11 cellular contexts compared by ENCODE assay signal in the genomic region with DNA sequence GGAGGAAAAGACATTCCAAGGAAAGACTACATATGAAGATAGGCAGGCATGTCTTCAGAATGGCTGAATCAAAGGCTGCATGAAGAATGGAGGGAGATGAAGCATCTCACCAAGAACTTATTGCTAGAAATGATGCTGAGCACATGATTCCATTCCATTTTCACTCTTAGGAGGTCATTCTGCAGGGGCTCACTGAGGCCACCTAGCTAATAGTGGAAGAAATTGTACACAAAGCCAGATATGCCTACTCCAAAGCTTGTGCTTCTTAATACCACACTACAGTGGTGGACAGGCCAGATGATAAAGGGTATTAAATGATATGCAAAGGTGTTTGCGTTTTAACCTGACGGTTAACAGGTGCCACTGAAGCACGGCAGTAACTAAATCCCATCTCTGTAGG. TPM values are rescaled to one million over a fixed set of nuclear protein-coding genes. Genes with fewer than 3 reads are reported as not detected.
DNase-seq lines count a peak whose midpoint lies in the region; ATAC-seq, FAIRE-seq and TF ChIP-seq lines count a peak whose summit lies in the region.
"Had no signal": no experiment of that assay in that cellular context is flagged by ENCODE, and none has a peak within 500 bp of the region (broad histone marks: within the 10 kb centered on the region; RNA-seq: fewer than 3 reads in every experiment).

No MANE protein-coding gene starts in this region.

- POLR2A ChIA-PET in IMR-90 (lab: Charles Lee; ENCODE audit: unreplicated experiment) (interaction anchor here (0.6 kb wide), 1 partner anchor 9 kb away, joined by 4 read pairs; no protein-coding TSS in a partner anchor), GM12878 (lab: Charles Lee) (no interaction called here)

- TF ChIP-seq CTCF in IMR-90 (conservative IDR thresholded peaks at IDR 0.05; ENCODE audit: low read depth, low read length) (0 out of 2 replicates have a peak, but pooled peaks have one; percentile 26), GM12878 (IDR thresholded peaks at IDR 0.05 in 2 of 3, conservative IDR thresholded peaks at IDR 0.05 in 1 of 3; ENCODE audit: control insufficient read depth in 2 of 3, extremely low read depth in 1 of 3, insufficient read depth in 1 of 3, low read depth in 3 of 3, low read length in 3 of 3) (peak; percentile 37 to 47 (median 40); a peak in 4 of 6 replicates), colonic mucosa (IDR thresholded peaks at IDR 0.05) (no peak), coronary artery (IDR thresholded peaks at IDR 0.05) (no peak)

- intact Hi-C loops in IMR-90 (cut with micrococcal nuclease), result no loop called here
- intact Hi-C loops in GM12878 (cut with micrococcal nuclease; ENCODE audit: unreplicated experiment), result no loop called here
- intact Hi-C loops in colonic mucosa (cut with DNase I), result no loop called here

- H2BK15ac ChIP-seq in IMR-90 (ENCODE audit: low read depth, low read length), result no peak overlapping the region

- H3K36me3 ChIP-seq in IMR-90 (ENCODE audit: control insufficient read depth, insufficient read depth, low read length) (peaks cover 27% of the 10 kb centered on the region), GM12878 (ENCODE audit: control insufficient read depth in 2 of 2, insufficient read depth in 2 of 2, low read length in 1 of 2) (peaks cover 3 to 22% of the 10 kb centered on the region in 2 experiments), colonic mucosa (no peaks in the 10 kb centered on the region)

- no peak overlapping the region for H4K5ac ChIP-seq in IMR-90 (ENCODE audit: low read depth, low read length)

- TF ChIP-seq EP300 in GM12878 (IDR thresholded peaks at IDR 0.05; ENCODE audit: borderline replicate concordance in 1 of 2, control insufficient read depth in 1 of 2, low read depth in 2 of 2, low read length in 2 of 2), result no peak

- no peak overlapping the region for H3K4ac ChIP-seq in IMR-90 (ENCODE audit: low read depth, low read length)

- in situ Hi-C loops in IMR-90 (cut with MboI; ENCODE audit: low sequenced_read_pairs) (no loop called here), GM12878 (cut with MboI) (no loop called here)

- H3K14ac ChIP-seq in IMR-90 (replicated peaks; ENCODE audit: low read depth, low read length), result no peak overlapping the region

- dilution Hi-C loops in IMR-90 (cut with HindIII; ENCODE audit: low sequenced_read_pairs, unreplicated experiment), result no loop called here

- no peaks in the 10 kb centered on the region for H4K20me1 ChIP-seq in IMR-90 (ENCODE audit: insufficient read depth, low read length)
- H4K20me1 ChIP-seq in GM12878 (ENCODE audit: control insufficient read depth, insufficient read depth), result no peaks in the 10 kb centered on the region

- H3K79me1 ChIP-seq in IMR-90 (ENCODE audit: low read depth in 1 of 2, low read length in 2 of 2), result peaks cover 2 to 4% of the 10 kb centered on the region in 2 experiments; a peak in 2 of 4 replicates

- no peak overlapping the region for H2BK5ac ChIP-seq in IMR-90 (ENCODE audit: low read depth, low read length, poor library complexity, severe bottlenecking)

- H4K91ac ChIP-seq in IMR-90 (ENCODE audit: insufficient read depth, low read depth, low read length), result no peak overlapping the region

- H3K27me3 ChIP-seq in IMR-90 (ENCODE audit: control insufficient read depth, insufficient read depth, low read length), result no peaks in the 10 kb centered on the region
- no peaks in the 10 kb centered on the region for H3K27me3 ChIP-seq in GM12878 (replicated peaks in 1 of 2; ENCODE audit: control insufficient read depth in 2 of 2, insufficient read depth in 2 of 2, low read length in 1 of 2)
- H3K27me3 ChIP-seq in colonic mucosa, result no peaks in the 10 kb centered on the region

- H3K27ac ChIP-seq in IMR-90 (ENCODE audit: insufficient read depth, low read length) (no peak overlapping the region), GM12878 (ENCODE audit: control insufficient read depth, insufficient read depth) (no peak overlapping the region), colonic mucosa (no peak overlapping the region), coronary artery (no peak overlapping the region)

- H3K4me3 ChIP-seq in IMR-90 (ENCODE audit: insufficient read depth, low read depth, low read length) (no peak overlapping the region), GM12878 (no peak overlapping the region), colonic mucosa (no peak overlapping the region), coronary artery (no peak overlapping the region)

- no peak overlapping the region for H3K18ac ChIP-seq in IMR-90 (ENCODE audit: low read depth, low read length)

- SMC1A ChIA-PET in GM12878 (lab: Charles Lee; ENCODE audit: uncharacterized antibody, unreplicated experiment), result interaction anchor here (1.2 to 1.4 kb wide), 2 partner anchors 11 to 206 kb away, joined by 3 to 4 read pairs; no protein-coding TSS in a partner anchor

- H3K9me3 ChIP-seq in IMR-90 (ENCODE audit: control insufficient read depth, insufficient read depth, low read length) (no peaks in the 10 kb centered on the region), GM12878 (replicated peaks; ENCODE audit: control insufficient read depth, insufficient read depth, low read length) (no peaks in the 10 kb centered on the region), colonic mucosa (no peaks in the 10 kb centered on the region)

- BruUV-seq in IMR-90 (replicated peaks; lab: Mats Ljungman, UMichigan), result no TSS peak
- no TSS peak for BruUV-seq in GM12878 (replicated peaks; lab: Mats Ljungman, UMichigan)

- no peak overlapping the region for H2AK9ac ChIP-seq in IMR-90 (replicated peaks; ENCODE audit: low read depth, low read length, poor library complexity)

- CTCF ChIA-PET in IMR-90 (lab: Yijun Ruan, JAX), result interaction anchor here (0.5 to 2.2 kb wide), 8 partner anchors 9 to 262 kb away, joined by 3 to 8 read pairs (median 5); a partner anchor contains a TSS
- CTCF ChIA-PET in GM12878 (lab: Yijun Ruan, JAX), result interaction anchor here (0.6 to 5.8 kb wide), 14 partner anchors 9 to 208 kb away, joined by 3 to 43 read pairs (median 4); a partner anchor contains a TSS

- H3K56ac ChIP-seq in IMR-90 (ENCODE audit: extremely low read depth, insufficient read depth, low read length), result no peak overlapping the region

- peaks cover 8% of the 10 kb centered on the region; the same call in 1 of the 2 replicates for H3K9me1 ChIP-seq in IMR-90 (ENCODE audit: insufficient read depth, low read length)

- peak; percentile 32 for DNase-seq in EH (ENCODE audit: low read depth)
- DNase-seq in IMR-90, result no peak
- DNase-seq in GM12878 (ENCODE audit: low read depth, low spot score), result no peak
- no peak for DNase-seq in left lobe of liver (ENCODE audit: low spot score)
- DNase-seq in colonic mucosa, result no peak
- DNase-seq in RPMI8226, result no peak
- DNase-seq in iPS-NIHi7 (ENCODE audit: extremely low spot score), result no peak
- DNase-seq in coronary artery (ENCODE audit: low spot score), result no peak
- DNase-seq: NCI-H1105 treated with DMSO at 0.1 percent for 48 hours had no signal

- TF ChIP-seq RAD21 in IMR-90 (IDR thresholded peaks at IDR 0.05; ENCODE audit: low read length) (0 out of 2 replicates have a peak, but pooled peaks have one; percentile 2), GM12878 (IDR thresholded peaks at IDR 0.05; ENCODE audit: insufficient read depth, low read depth, low read length) (no peak)

- no peak overlapping the region for H3K23ac ChIP-seq in IMR-90 (ENCODE audit: low read depth, low read length)

- no peak overlapping the region for H2BK120ac ChIP-seq in IMR-90 (ENCODE audit: low read depth, low read length)

- H2BK20ac ChIP-seq in IMR-90 (ENCODE audit: low read depth, low read length), result no peak overlapping the region

- no peak for FAIRE-seq in GM12878 (lab: Jason Lieb, UNC)

- no peak overlapping the region for H4K8ac ChIP-seq in IMR-90 (ENCODE audit: low read depth in 2 of 2, low read length in 2 of 2)

- H2AFZ ChIP-seq in IMR-90 (replicated peaks; ENCODE audit: low read length, poor library complexity) (no peak overlapping the region), GM12878 (ENCODE audit: control insufficient read depth, low read depth, low read length) (no peak overlapping the region)

- ATAC-seq in IMR-90 (ENCODE audit: low read depth) (peak; percentile 70), GM12878 (peak; percentile 47; the same call in 1 of the 3 replicates), left lobe of liver (peak; percentile 34)

- no peak overlapping the region for H3K4me2 ChIP-seq in IMR-90 (ENCODE audit: low read depth, low read length)
- no peak overlapping the region for H3K4me2 ChIP-seq in GM12878 (ENCODE audit: control insufficient read depth, insufficient read depth)

- WGBS in IMR-90 (ENCODE audit: extremely low coverage in 2 of 2, insufficient read length in 1 of 2), 2 experiments, result no CpG with 5 or more reads among the region's 3 CpGs
- 100% methylated on average over 3 of the region's 3 CpGs for WGBS in GM12878 (ENCODE audit: insufficient coverage, insufficient replicate concordance, low lambda C conversion rate, missing lambda C conversion rate)

- TF ChIP-seq POLR2A in IMR-90 (IDR thresholded peaks at IDR 0.05; ENCODE audit: low read depth, low read length) (no peak), GM12878 (IDR thresholded peaks at IDR 0.05; ENCODE audit: low read depth, low read length) (no peak)

- no peak overlapping the region for H3K9ac ChIP-seq in IMR-90 (ENCODE audit: low read depth, low read length)
- no peak overlapping the region for H3K9ac ChIP-seq in GM12878 (ENCODE audit: control insufficient read depth, insufficient read depth, low read length)
- no peak overlapping the region for H3K9ac ChIP-seq in colonic mucosa (ENCODE audit: low read depth in 2 of 2, low read length in 2 of 2)

- H3K79me2 ChIP-seq in GM12878 (ENCODE audit: control insufficient read depth, insufficient read depth, low read length), result no peaks in the 10 kb centered on the region

- no peak overlapping the region for H2AK5ac ChIP-seq in IMR-90 (ENCODE audit: low read depth, low read length)

- H3K4me1 ChIP-seq in IMR-90 (ENCODE audit: control insufficient read depth, insufficient read depth, low read length), result no peaks in the 10 kb centered on the region
- H3K4me1 ChIP-seq in GM12878 (ENCODE audit: control insufficient read depth, insufficient read depth, low read length), result no peaks in the 10 kb centered on the region
- H3K4me1 ChIP-seq in colonic mucosa, result no peaks in the 10 kb centered on the region

- RAD21 ChIA-PET in GM12878 (lab: Charles Lee; ENCODE audit: unreplicated experiment), result interaction anchor here (1.1 kb wide), 1 partner anchor 46 kb away, joined by 3 read pairs; no protein-coding TSS in a partner anchor

RNA-seq across cellular contexts. Expression of a gene that starts 14.7 kb away (rescaled TPM):
- 45.2 and 80.8 TPM in 2 replicates for total RNA-seq in IMR-90 (2012; rRNA removed)
- 98.1 and 103 TPM in 2 replicates for polyA plus RNA-seq in IMR-90 (2012; rRNA removed)
- 54.5 and 98.8 TPM in 2 replicates for polyA plus RNA-seq in IMR-90 (2012; cell fraction: cytosol; rRNA removed)
- 11.0 and 36.0 TPM in 2 replicates for polyA plus RNA-seq in IMR-90 (2012; cell fraction: nucleus; rRNA removed; ENCODE audit: low replicate concordance)
- total RNA-seq in GM12878 (2013; cell fraction: nucleolus; rRNA removed), result 2.3 and 4.3 TPM in 2 replicates
- 44.9 and 48.4 TPM in 2 replicates for total RNA-seq in GM12878 (2014; rRNA removed)
- 54.1 and 56.6 TPM in 2 replicates for total RNA-seq in GM12878 (2014; rRNA removed; fragmentation: Illumina TruSeq; extraction: Trizol)
- total RNA-seq in GM12878 (2021), result 59.1 and 59.2 TPM in 2 replicates
- polyA plus RNA-seq in GM12878 (2011; ENCODE audit: low read depth), result 41.9 TPM
- polyA plus RNA-seq in GM12878 (2011; rRNA removed), result 94.6 and 94.8 TPM in 2 replicates
- 78.7 and 82.1 TPM in 2 replicates for polyA plus RNA-seq in GM12878 (2011; cell fraction: cytosol; rRNA removed)
- polyA plus RNA-seq in GM12878 (2011; cell fraction: nucleus; rRNA removed), result 36.9 and 43.0 TPM in 2 replicates
- polyA plus RNA-seq in GM12878 (2012), result 54.9 and 60.0 TPM in 2 replicates
- polyA plus RNA-seq in GM12878 (2014; fragmentation: Illumina TruSeq; extraction: Trizol), result 83.3 and 94.3 TPM in 2 replicates
- 10 to 100 TPM; 47.3 to 93.8 TPM for polyA plus RNA-seq in GM12878 (2014; fragmentation: Nextera tagmentation; extraction: Ambion mirVana)
- polyA plus RNA-seq in GM12878 (2014; rRNA removed), result 76.7 and 87.7 TPM in 2 replicates
- 100 to 1,000 TPM; 145 to 159 TPM for polyA plus RNA-seq in GM12878 (2016; fragmentation: Nextera tagmentation; extraction: Ambion mirVana)
- polyA minus RNA-seq in GM12878 (2011; rRNA and poly(A)+ RNA removed), result 42.8 and 54.6 TPM in 2 replicates
- polyA minus RNA-seq in GM12878 (2011; cell fraction: cytosol; rRNA and poly(A)+ RNA removed), result 20.6 and 23.3 TPM in 2 replicates
- 5.4 and 12.5 TPM in 2 replicates for polyA minus RNA-seq in GM12878 (2011; cell fraction: nucleus; rRNA and poly(A)+ RNA removed)
- 27.6 TPM for total RNA-seq in left lobe of liver
- total RNA-seq in colonic mucosa, result 100 to 1,000 TPM in 1 of 2 donors, 10 to 100 TPM in 1; 77.4 to 103 TPM

RNA-seq across cellular contexts. Expression of a gene that starts 14.9 kb away (rescaled TPM):
- total RNA-seq in IMR-90 (2012; rRNA removed) (not detected in 2 replicates), GM12878 (2014; rRNA removed) (not detected in 2 replicates), GM12878 (2014; rRNA removed; fragmentation: Illumina TruSeq; extraction: Trizol) (not detected in 2 replicates), GM12878 (2021) (not detected in 2 replicates), left lobe of liver (not detected), colonic mucosa (1 to 10 TPM in 1 of 2 donors, not detected in 1; 7.0 TPM)
- polyA plus RNA-seq in IMR-90 (2012; rRNA removed) (not detected in 2 replicates), GM12878 (2011; rRNA removed) (not detected in 2 replicates), GM12878 (2014; fragmentation: Illumina TruSeq; extraction: Trizol) (not detected in 2 replicates), GM12878 (2014; fragmentation: Nextera tagmentation; extraction: Ambion mirVana) (not detected), GM12878 (2014; rRNA removed) (not detected in 2 replicates), GM12878 (2016; fragmentation: Nextera tagmentation; extraction: Ambion mirVana) (not detected)
- polyA plus RNA-seq in IMR-90 (2012; cell fraction: cytosol; rRNA removed), result not detected in 2 replicates
- polyA plus RNA-seq in IMR-90 (2012; cell fraction: nucleus; rRNA removed; ENCODE audit: low replicate concordance), result not detected in 2 replicates
- total RNA-seq in GM12878 (2013; cell fraction: nucleolus; rRNA removed), result not detected in 2 replicates
- polyA plus RNA-seq in GM12878 (2011; ENCODE audit: low read depth), result not detected
- polyA plus RNA-seq in GM12878 (2011; cell fraction: cytosol; rRNA removed), result not detected in 2 replicates
- not detected in 2 replicates for polyA plus RNA-seq in GM12878 (2011; cell fraction: nucleus; rRNA removed)
- not detected in 2 replicates for polyA plus RNA-seq in GM12878 (2012)
- polyA minus RNA-seq in GM12878 (2011; rRNA and poly(A)+ RNA removed), result not detected in 2 replicates
- not detected in 2 replicates for polyA minus RNA-seq in GM12878 (2011; cell fraction: cytosol; rRNA and poly(A)+ RNA removed)
- polyA minus RNA-seq in GM12878 (2011; cell fraction: nucleus; rRNA and poly(A)+ RNA removed), result not detected in 2 replicates
- total RNA-seq: dermis microvascular lymphatic vessel endothelial cell, pulmonary artery endothelial cell had no signal

RNA-seq across cellular contexts. Expression of a gene that starts 51.7 kb away (rescaled TPM):
- 2.0 and 2.5 TPM in 2 replicates for total RNA-seq in IMR-90 (2012; rRNA removed)
- polyA plus RNA-seq in IMR-90 (2012; rRNA removed), result 4.6 and 4.8 TPM in 2 replicates
- polyA plus RNA-seq in IMR-90 (2012; cell fraction: cytosol; rRNA removed), result 2.9 and 3.1 TPM in 2 replicates
- 3.9 and 4.8 TPM in 2 replicates for polyA plus RNA-seq in IMR-90 (2012; cell fraction: nucleus; rRNA removed; ENCODE audit: low replicate concordance)
- total RNA-seq in GM12878 (2013; cell fraction: nucleolus; rRNA removed), result 4.1 and 4.8 TPM in 2 replicates
- total RNA-seq in GM12878 (2014; rRNA removed), result 2.5 TPM in 2 replicates
- total RNA-seq in GM12878 (2014; rRNA removed; fragmentation: Illumina TruSeq; extraction: Trizol), result 2.0 and 2.5 TPM in 2 replicates
- 2.9 and 3.1 TPM in 2 replicates for total RNA-seq in GM12878 (2021)
- polyA plus RNA-seq in GM12878 (2011; ENCODE audit: low read depth), result 0.96 TPM
- 2.4 and 3.3 TPM in 2 replicates for polyA plus RNA-seq in GM12878 (2011; rRNA removed)
- 4.2 and 4.4 TPM in 2 replicates for polyA plus RNA-seq in GM12878 (2011; cell fraction: cytosol; rRNA removed)
- polyA plus RNA-seq in GM12878 (2011; cell fraction: nucleus; rRNA removed), result 2.6 TPM in 2 replicates
- 1.4 and 1.9 TPM in 2 replicates for polyA plus RNA-seq in GM12878 (2012)
- polyA plus RNA-seq in GM12878 (2014; fragmentation: Illumina TruSeq; extraction: Trizol), result 2.9 and 3.5 TPM in 2 replicates
- 1 to 10 TPM; 1.2 to 1.4 TPM for polyA plus RNA-seq in GM12878 (2014; fragmentation: Nextera tagmentation; extraction: Ambion mirVana)
- 3.1 and 5.0 TPM in 2 replicates for polyA plus RNA-seq in GM12878 (2014; rRNA removed)
- polyA plus RNA-seq in GM12878 (2016; fragmentation: Nextera tagmentation; extraction: Ambion mirVana), result 1 to 10 TPM; 3.0 to 3.7 TPM
- polyA minus RNA-seq in GM12878 (2011; rRNA and poly(A)+ RNA removed), result 2.1 and 2.9 TPM in 2 replicates
- 2.1 TPM in 1 of 2 replicates, not detected in the other for polyA minus RNA-seq in GM12878 (2011; cell fraction: cytosol; rRNA and poly(A)+ RNA removed)
- 1.8 and 2.9 TPM in 2 replicates for polyA minus RNA-seq in GM12878 (2011; cell fraction: nucleus; rRNA and poly(A)+ RNA removed)
- 2.8 TPM for total RNA-seq in left lobe of liver
- 1 to 10 TPM; 5.1 to 5.5 TPM for total RNA-seq in colonic mucosa

Comparison
In these comparisons a context has a peak if more than half of its experiments do, and no peak if none do; other contexts are left out.
1. CTCF ChIP-seq: peak in IMR-90 (single experiment) and GM12878 (3 of 3); none in colonic mucosa (single experiment) and coronary artery (single experiment).
2. Peak in every context shown above with its lines, with median percentiles within 50 percentile points of each other: ATAC-seq.